In genomic region chr2:134181219-134181618, GRCh38 we compare ENCODE assay signal across 1 cellular context.
TF ChIP-seq lines count a peak whose summit lies in the region.

No MANE protein-coding gene starts in this region.

TF ChIP-seq in GM23338, 12 proteins besides CTCF, POLR2A, EP300 and RAD21 (continued from another document):
- TF ChIP-seq ZNF462 (CRISPR knock-in tag; IDR thresholded peaks at IDR 0.05): no peak
TF ChIP-seq in GM23338: peak in this region for 0.
